Comparison of ENCODE assay signal across 9 cellular contexts in the genomic region with DNA sequence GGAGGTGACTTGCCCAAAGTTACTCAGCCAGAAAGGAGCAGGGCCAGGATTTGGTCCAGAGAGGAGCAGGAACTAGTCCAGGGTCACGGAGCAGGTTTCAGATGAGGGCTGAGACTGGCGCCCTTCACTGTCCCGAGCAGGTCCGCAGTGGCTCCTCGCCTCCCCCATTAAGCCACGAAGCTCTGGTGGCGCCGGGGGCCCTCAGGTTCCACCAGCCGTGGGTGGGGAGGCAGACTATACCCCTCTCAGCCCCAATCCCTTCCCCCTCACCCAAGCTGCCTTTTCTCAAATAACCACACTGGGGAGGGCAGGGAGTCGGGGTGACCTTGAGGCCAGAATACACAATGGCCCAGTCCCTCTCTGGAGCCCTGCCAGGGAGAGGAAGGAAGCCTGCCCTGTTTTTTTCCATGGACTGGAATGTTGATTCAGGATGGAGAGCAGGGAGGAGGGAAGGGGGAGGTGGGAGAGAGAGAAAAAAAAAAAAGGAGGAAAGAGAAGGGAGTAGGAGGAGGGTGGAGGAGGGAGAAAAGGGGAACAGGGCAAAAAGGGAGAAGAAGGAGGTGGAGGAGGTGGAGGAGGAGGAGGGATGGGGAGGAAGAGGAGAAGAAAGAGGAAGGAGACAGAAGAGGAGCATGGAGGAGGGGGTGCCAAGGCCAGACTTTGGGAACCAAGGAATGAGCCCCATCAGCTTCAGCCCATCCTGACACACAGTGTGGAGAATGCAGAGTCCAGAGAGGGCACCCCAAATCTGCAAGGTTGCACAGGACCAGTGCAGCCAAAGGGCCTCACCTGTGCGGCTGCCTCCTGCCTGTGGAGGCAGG. TPM values are rescaled to one million over a fixed set of nuclear protein-coding genes. Genes with fewer than 3 reads are reported as not detected.
DNase-seq lines count a peak whose midpoint lies in the region; ATAC-seq and TF ChIP-seq lines count a peak whose summit lies in the region.
"Had no signal": no experiment of that assay in that cellular context is flagged by ENCODE, and none has a peak within 500 bp of the region (broad histone marks: within the 10 kb centered on the region; RNA-seq: fewer than 3 reads in every experiment).

No MANE protein-coding gene starts in this region.

- TF ChIP-seq CTCF in endothelial cell (IDR thresholded peaks at IDR 0.05; ENCODE audit: unreplicated experiment) (no peak), mesothelial cell of epicardium (IDR thresholded peaks at IDR 0.05; ENCODE audit: unreplicated experiment) (no peak)

- in situ Hi-C loops in ACHN (cut with HindIII; ENCODE audit: low pct_ligation_motif_present, low pct_unique_long_range_greater_than_20kb, low sequenced_read_pairs): no loop called here

- H3K27me3 Mint-ChIP-seq in endothelial cell (ENCODE audit: unreplicated experiment) (peaks cover 7% of the 10 kb centered on the region), mesothelial cell of epicardium (ENCODE audit: low read depth) (no peaks in the 10 kb centered on the region)
- H3K27me3 Mint-ChIP-seq: CD4-positive, CD25-positive, alpha-beta regulatory T cell had no signal

- ATAC-seq in HG03039 (IDR thresholded peaks at IDR 0.05; ENCODE audit: unreplicated experiment): no peak
- no peak for ATAC-seq in activated CD4-positive, CD25-positive, alpha-beta regulatory T cell treated with anti-CD3 and anti-CD28 coated beads, Interleukin-2, amount 50 U/mL, for 24 hours

- H3K4me3 Mint-ChIP-seq in endothelial cell (ENCODE audit: unreplicated experiment) (peak overlapping the region; percentile 85), mesothelial cell of epicardium (no peak overlapping the region)
- H3K4me3 Mint-ChIP-seq: CD4-positive, CD25-positive, alpha-beta regulatory T cell had no signal

- H3K27ac Mint-ChIP-seq in endothelial cell (ENCODE audit: unreplicated experiment) (peak overlapping the region; percentile 97), mesothelial cell of epicardium (peak overlapping the region; percentile 90)
- H3K27ac Mint-ChIP-seq: CD4-positive, CD25-positive, alpha-beta regulatory T cell had no signal

- H3K4me1 Mint-ChIP-seq in endothelial cell (ENCODE audit: unreplicated experiment) (peaks cover 9% of the 10 kb centered on the region), mesothelial cell of epicardium (peaks cover 22% of the 10 kb centered on the region)

- DNase-seq in ACHN (peak; percentile 29), M059J (ENCODE audit: low read depth) (peak; percentile 97), endothelial cell (ENCODE audit: low spot score) (peak; percentile 65), mesothelial cell of epicardium (ENCODE audit: low spot score in 2 of 2, unreplicated experiment in 2 of 2) (peak in 1 of 2 experiments; percentile 53), NCI-H446 treated with DMSO at 0.1 percent for 48 hours (lab: John Stamatoyannopoulos, UW) (no peak)
- DNase-seq in stimulated activated CD4-positive, alpha-beta T cell treated with anti-CD3 and anti-CD28 coated beads, Interleukin-4, amount 100 ng/mL, for 24 hours: no peak
- DNase-seq: CD4-positive, CD25-positive, alpha-beta regulatory T cell had no signal

- H3K36me3 Mint-ChIP-seq in endothelial cell (ENCODE audit: low read depth, unreplicated experiment) (peaks cover 9% of the 10 kb centered on the region), mesothelial cell of epicardium (no peaks in the 10 kb centered on the region)
- H3K36me3 Mint-ChIP-seq: CD4-positive, CD25-positive, alpha-beta regulatory T cell had no signal

- H3K9me3 Mint-ChIP-seq in endothelial cell (ENCODE audit: unreplicated experiment) (no peaks in the 10 kb centered on the region), mesothelial cell of epicardium (peaks cover 13% of the 10 kb centered on the region)

RNA-seq across cellular contexts. Expression of a gene that starts 19.7 kb away (rescaled TPM):
- total RNA-seq in M059J (2014; rRNA removed; shearing (Covaris generic)): not detected in 2 replicates
- total RNA-seq in endothelial cell (ENCODE audit: unreplicated experiment) (not detected), mesothelial cell of epicardium (not detected in 3 replicates)
- total RNA-seq: CD4-positive, CD25-positive, alpha-beta regulatory T cell had no signal

RNA-seq across cellular contexts. Expression of a gene that starts 29.9 kb away (rescaled TPM):
- 6.8 and 21.6 TPM in 2 replicates for total RNA-seq in M059J (2014; rRNA removed; shearing (Covaris generic))
- total RNA-seq in endothelial cell (ENCODE audit: unreplicated experiment) (1.9 TPM), mesothelial cell of epicardium (14.9 to 21.5 TPM (median 20.1 TPM) in 3 replicates)

RNA-seq across cellular contexts. Expression of a gene that starts 47.4 kb away (rescaled TPM):
- total RNA-seq in M059J (2014; rRNA removed; shearing (Covaris generic)): 1.2 and 1.8 TPM in 2 replicates
- 3.7 TPM for total RNA-seq in endothelial cell (ENCODE audit: unreplicated experiment)
- total RNA-seq in mesothelial cell of epicardium: 10.2 to 11.2 TPM (median 11.0 TPM) in 3 replicates
- total RNA-seq: CD4-positive, CD25-positive, alpha-beta regulatory T cell had no signal

RNA-seq across cellular contexts. Expression of a gene that starts 59.0 kb away (rescaled TPM):
- not detected in 2 replicates for total RNA-seq in M059J (2014; rRNA removed; shearing (Covaris generic))
- total RNA-seq in endothelial cell (ENCODE audit: unreplicated experiment) (0.85 TPM), mesothelial cell of epicardium (8.5 to 10.8 TPM (median 8.8 TPM) in 3 replicates)
- total RNA-seq: CD4-positive, CD25-positive, alpha-beta regulatory T cell had no signal

Comparison
In these comparisons a context has a peak if more than half of its experiments do, and no peak if none do; other contexts are left out.
1. DNase-seq: peak in ACHN (single experiment), M059J (single experiment) and endothelial cell (single experiment); none in stimulated activated CD4-positive, alpha-beta T cell treated with anti-CD3 and anti-CD28 coated beads, Interleukin-4, amount 100 ng/mL, for 24 hours (single experiment) and NCI-H446 treated with DMSO at 0.1 percent for 48 hours (single experiment).